ENCODE assay signal across 8 cellular contexts in the genomic region with DNA sequence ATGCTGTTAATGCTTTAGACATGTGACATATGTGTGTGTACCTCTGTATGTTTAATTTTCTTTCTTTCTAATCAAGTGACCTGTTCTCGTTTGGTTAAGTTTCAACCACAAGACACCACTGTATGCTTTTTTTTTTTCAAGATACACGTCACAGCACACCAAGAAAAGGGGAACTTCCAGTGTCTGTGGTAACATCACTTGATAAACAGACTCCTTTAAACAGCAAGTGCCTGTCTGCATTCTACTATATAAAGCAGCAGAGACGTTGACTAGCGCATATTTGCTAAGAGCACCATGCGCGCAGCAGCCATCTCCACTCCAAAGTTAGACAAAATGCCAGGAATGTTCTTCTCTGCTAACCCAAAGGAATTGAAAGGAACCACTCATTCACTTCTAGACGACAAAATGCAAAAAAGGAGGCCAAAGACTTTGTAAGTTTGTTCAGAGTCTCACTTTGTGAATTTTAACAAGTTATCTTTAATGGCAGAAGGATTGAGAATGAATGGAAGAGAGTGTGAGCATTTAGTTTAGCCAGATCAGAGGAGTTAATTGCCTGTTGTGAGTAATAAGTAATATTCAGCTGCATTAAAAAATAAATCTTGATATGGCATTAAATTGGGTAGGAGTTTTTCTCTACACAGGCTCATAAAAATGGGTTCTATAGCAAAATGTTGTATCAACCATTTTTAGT. TPM values are rescaled to one million over a fixed set of nuclear protein-coding genes. Genes with fewer than 3 reads are reported as not detected.
DNase-seq lines count a peak whose midpoint lies in the region; ATAC-seq, FAIRE-seq and TF ChIP-seq lines count a peak whose summit lies in the region.

A gene with protein sequence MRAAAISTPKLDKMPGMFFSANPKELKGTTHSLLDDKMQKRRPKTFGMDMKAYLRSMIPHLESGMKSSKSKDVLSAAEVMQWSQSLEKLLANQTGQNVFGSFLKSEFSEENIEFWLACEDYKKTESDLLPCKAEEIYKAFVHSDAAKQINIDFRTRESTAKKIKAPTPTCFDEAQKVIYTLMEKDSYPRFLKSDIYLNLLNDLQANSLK (plus strand): TSS at position 275 of the 691 bp plus-strand sequence. CDS start 20 bp downstream, at position 295.

- peak within 1 kb of the TSS; percentile 81 for H3K4me3 Mint-ChIP-seq in activated naive CD8-positive, alpha-beta T cell treated with anti-CD3 and anti-CD28 coated beads, Interleukin-2, amount 10 ng/mL, durations not matched to agents 7 days and 5 days
- peak within 1 kb of the TSS; percentile 48 to 94 (median 81) for H3K4me3 Mint-ChIP-seq in naive thymus-derived CD4-positive, alpha-beta T cell

- H3K27ac ChIP-seq in naive thymus-derived CD4-positive, alpha-beta T cell (ENCODE audit: low read depth, low read length) = peak within 1 kb of the TSS; percentile 65
- H3K27ac ChIP-seq in uterus = no peak within 1 kb of the TSS

- intact Hi-C loops in naive thymus-derived CD4-positive, alpha-beta T cell (cut with micrococcal nuclease) = loop anchor here (1.0 to 10.0 kb wide), 8 partner anchors 30 to 959 kb away; a partner anchor contains a TSS
- intact Hi-C loops in uterus (cut with DNase I; ENCODE audit: low total_unique reads) = no loop called here

- DNase-seq in T follicular helper cell (ENCODE audit: low read depth) = peak; percentile 45
- peak; percentile 46 for DNase-seq in activated naive CD8-positive, alpha-beta T cell treated with anti-CD3 and anti-CD28 coated beads, Interleukin-2, amount 10 ng/mL, durations not matched to agents 7 days and 5 days
- peak; percentile 39 to 87 (median 73) for DNase-seq in naive thymus-derived CD4-positive, alpha-beta T cell
- no peak for DNase-seq in uterus
- DNase-seq in HTR-8/SVneo (ENCODE audit: insufficient read length, low spot score) = no peak
- no peak for DNase-seq in NCI-H748 (lab: John Stamatoyannopoulos, UW; ENCODE audit: unreplicated experiment)

- peaks cover 44% of the 10 kb centered on the region for H3K4me1 Mint-ChIP-seq in activated naive CD8-positive, alpha-beta T cell treated with anti-CD3 and anti-CD28 coated beads, Interleukin-2, amount 10 ng/mL, durations not matched to agents 7 days and 5 days
- H3K4me1 Mint-ChIP-seq in naive thymus-derived CD4-positive, alpha-beta T cell = peaks cover 22 to 86% (median 66%) of the 10 kb centered on the region in 7 donors

- TF ChIP-seq POLR2A in uterus (IDR thresholded peaks at IDR 0.05) = peak; percentile 16 to 19

- H3K36me3 ChIP-seq in naive thymus-derived CD4-positive, alpha-beta T cell (ENCODE audit: control insufficient read depth in 2 of 3, insufficient read depth in 3 of 3, low read length in 3 of 3) = peaks cover 0 to 7% (median 0%) of the 10 kb centered on the region in 3 experiments
- H3K36me3 ChIP-seq in uterus = no peaks in the 10 kb centered on the region

- no peaks in the 10 kb centered on the region for H3K27me3 Mint-ChIP-seq in activated naive CD8-positive, alpha-beta T cell treated with anti-CD3 and anti-CD28 coated beads, Interleukin-2, amount 10 ng/mL, durations not matched to agents 7 days and 5 days
- H3K27me3 Mint-ChIP-seq in naive thymus-derived CD4-positive, alpha-beta T cell = no peaks in the 10 kb centered on the region

- H3K9me3 ChIP-seq in naive thymus-derived CD4-positive, alpha-beta T cell (ENCODE audit: control insufficient read depth in 2 of 3, low read length in 3 of 3) = no peaks in the 10 kb centered on the region
- H3K9me3 ChIP-seq in uterus = no peaks in the 10 kb centered on the region

- no peak for FAIRE-seq in HTR-8/SVneo (lab: Jason Lieb, UNC)

- H3K27me3 ChIP-seq in naive thymus-derived CD4-positive, alpha-beta T cell (ENCODE audit: control insufficient read depth in 2 of 2, insufficient read depth in 2 of 2, low read length in 2 of 2) = no peaks in the 10 kb centered on the region
- no peaks in the 10 kb centered on the region for H3K27me3 ChIP-seq in uterus

- peaks cover 1% of the 10 kb centered on the region for H3K9me3 Mint-ChIP-seq in activated naive CD8-positive, alpha-beta T cell treated with anti-CD3 and anti-CD28 coated beads, Interleukin-2, amount 10 ng/mL, durations not matched to agents 7 days and 5 days
- H3K9me3 Mint-ChIP-seq in naive thymus-derived CD4-positive, alpha-beta T cell = peaks cover 0 to 7% (median 3%) of the 10 kb centered on the region in 11 donors

- CTCF ChIA-PET in naive thymus-derived CD4-positive, alpha-beta T cell (lab: Charles Lee) = no interaction called here

- peak within 1 kb of the TSS; percentile 90 for H3K27ac Mint-ChIP-seq in activated naive CD8-positive, alpha-beta T cell treated with anti-CD3 and anti-CD28 coated beads, Interleukin-2, amount 10 ng/mL, durations not matched to agents 7 days and 5 days
- peak within 1 kb of the TSS; percentile 87 to 98 (median 94) for H3K27ac Mint-ChIP-seq in naive thymus-derived CD4-positive, alpha-beta T cell

- H3K36me3 Mint-ChIP-seq in activated naive CD8-positive, alpha-beta T cell treated with anti-CD3 and anti-CD28 coated beads, Interleukin-2, amount 10 ng/mL, durations not matched to agents 7 days and 5 days = peaks cover 19% of the 10 kb centered on the region
- peaks cover 2 to 40% (median 3%) of the 10 kb centered on the region in 5 donors for H3K36me3 Mint-ChIP-seq in naive thymus-derived CD4-positive, alpha-beta T cell

- ATAC-seq in GM18867 (IDR thresholded peaks at IDR 0.05; ENCODE audit: unreplicated experiment) (peak; percentile 92), HG02970 (IDR thresholded peaks at IDR 0.05; ENCODE audit: low FRiP score, unreplicated experiment) (peak; percentile 88)
- peak; percentile 88 for ATAC-seq in activated naive CD8-positive, alpha-beta T cell treated with anti-CD3 and anti-CD28 coated beads, Interleukin-2, amount 10 ng/mL, durations not matched to agents 7 days and 5 days (ENCODE audit: low read depth)
- ATAC-seq in naive thymus-derived CD4-positive, alpha-beta T cell = peak; percentile 90

- H3K4me1 ChIP-seq in naive thymus-derived CD4-positive, alpha-beta T cell (ENCODE audit: control insufficient read depth in 2 of 2, insufficient read depth in 2 of 2, low read length in 2 of 2) = peaks cover 30 to 46% of the 10 kb centered on the region in 2 donors
- H3K4me1 ChIP-seq in uterus = no peaks in the 10 kb centered on the region

- POLR2A ChIA-PET in activated naive CD8-positive, alpha-beta T cell treated with anti-CD3 and anti-CD28 coated beads, Interleukin-2, amount 10 ng/mL, durations not matched to agents 7 days and 5 days (lab: Charles Lee) = no interaction called here
- POLR2A ChIA-PET in naive thymus-derived CD4-positive, alpha-beta T cell (lab: Charles Lee) = no interaction called here

- TF ChIP-seq CTCF in uterus (IDR thresholded peaks at IDR 0.05) = no peak

- H3K4me3 ChIP-seq in naive thymus-derived CD4-positive, alpha-beta T cell (ENCODE audit: low read length) = peak within 1 kb of the TSS; percentile 52
- no peak within 1 kb of the TSS for H3K4me3 ChIP-seq in uterus

RNA-seq across cellular contexts. Expression of the gene that starts here (rescaled TPM):
- 10 to 100 TPM; 10.1 to 15.3 TPM for total RNA-seq in activated naive CD8-positive, alpha-beta T cell treated with anti-CD3 and anti-CD28 coated beads, Interleukin-2, amount 10 ng/mL, durations not matched to agents 7 days and 5 days
- total RNA-seq in naive thymus-derived CD4-positive, alpha-beta T cell = 100 to 1,000 TPM in 2 of 5 experiments, 10 to 100 TPM in 1, 1 to 10 TPM in 2; 3.4 to 607 (median 22.1) TPM
- polyA plus RNA-seq in naive thymus-derived CD4-positive, alpha-beta T cell = 10 to 100 TPM in 1 of 2 donors, 1 to 10 TPM in 1; 3.4 to 14.3 TPM
- 10 to 100 TPM; 10.7 to 31.5 (median 23.7) TPM for total RNA-seq in uterus

Comparison
In these comparisons a context has a peak if more than half of its experiments do, and no peak if none do; other contexts are left out.
1. DNase-seq: peak in T follicular helper cell (single experiment), activated naive CD8-positive, alpha-beta T cell treated with anti-CD3 and anti-CD28 coated beads, Interleukin-2, amount 10 ng/mL, durations not matched to agents 7 days and 5 days (single experiment) and naive thymus-derived CD4-positive, alpha-beta T cell (9 of 9); none in uterus (0 of 2), HTR-8/SVneo (single experiment) and NCI-H748 (single experiment).
2. Peak in every context shown above with its lines, with median percentiles within 50 percentile points of each other: ATAC-seq.